8 cellular contexts compared by ENCODE assay signal in the genomic region with DNA sequence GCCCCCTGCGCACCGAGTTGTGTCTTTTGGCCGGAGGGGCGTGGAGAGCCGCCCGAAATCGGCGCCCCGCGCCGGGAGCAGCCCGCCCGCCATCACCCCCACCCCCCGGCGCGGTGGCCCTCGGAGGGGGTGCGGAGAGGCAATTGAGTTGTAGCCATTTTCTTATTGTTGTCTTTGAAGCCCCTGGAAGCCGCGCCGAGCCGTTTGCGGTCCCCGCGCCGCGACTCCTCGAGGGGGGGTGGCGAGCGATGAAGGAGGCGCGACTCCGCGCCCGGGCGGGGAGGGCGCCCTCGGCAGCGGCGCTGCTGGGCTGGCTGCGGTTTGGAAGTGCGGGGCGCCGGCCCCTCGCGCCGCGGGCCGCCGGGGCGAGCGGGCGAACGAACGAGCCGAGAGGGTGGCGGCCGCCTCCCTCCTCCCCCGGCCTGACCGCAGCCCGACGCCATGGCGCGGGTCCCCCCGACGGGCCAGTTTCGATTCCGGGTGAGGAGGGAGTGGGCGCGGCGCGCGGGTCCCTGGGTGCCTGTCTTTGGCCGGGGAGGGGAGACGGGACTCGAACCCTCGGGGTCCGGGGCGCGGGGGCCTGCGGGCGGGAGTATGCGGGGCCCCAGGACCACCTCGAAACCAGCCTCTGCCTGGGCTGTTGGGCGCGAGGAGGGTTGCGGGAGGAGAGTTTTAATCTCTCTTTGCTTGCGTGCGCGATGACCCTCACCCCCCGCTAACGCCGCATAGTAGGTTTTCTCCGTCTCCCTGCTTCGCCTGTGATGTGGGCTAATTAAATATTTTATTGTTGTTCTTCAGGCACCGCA. TPM values are rescaled to one million over a fixed set of nuclear protein-coding genes. Genes with fewer than 3 reads are reported as not detected.
DNase-seq lines count a peak whose midpoint lies in the region; ATAC-seq and TF ChIP-seq lines count a peak whose summit lies in the region.

No MANE protein-coding gene starts in this region.

- H3K4me2 ChIP-seq in BLaER1 = peak overlapping the region; percentile 94

- no peaks in the 10 kb centered on the region for H3K27me3 ChIP-seq in BLaER1
- peaks cover 3% of the 10 kb centered on the region; the same call in 1 of the 2 replicates for H3K27me3 ChIP-seq in HUES64 (ENCODE audit: insufficient read depth, low read length)
- no peaks in the 10 kb centered on the region for H3K27me3 ChIP-seq in endocrine pancreas (ENCODE audit: control insufficient read depth, insufficient read depth, low read length)

- no peak for ATAC-seq in mucosa of descending colon

- intact Hi-C loops in mucosa of descending colon (cut with DNase I, micrococcal nuclease) = no loop called here

- H3K9me3 ChIP-seq in BLaER1 (no peaks in the 10 kb centered on the region), HUES64 (ENCODE audit: insufficient read depth, low read depth, low read length) (no peaks in the 10 kb centered on the region), endocrine pancreas (ENCODE audit: control insufficient read depth, low read length) (no peaks in the 10 kb centered on the region), mucosa of descending colon (no peaks in the 10 kb centered on the region)

- TF ChIP-seq CTCF in mucosa of descending colon (IDR thresholded peaks at IDR 0.05) = no peak

- H3K4me1 ChIP-seq in BLaER1 (peaks cover 46% of the 10 kb centered on the region), HUES64 (ENCODE audit: insufficient read depth, low read length) (peaks cover 19% of the 10 kb centered on the region), endocrine pancreas (ENCODE audit: control insufficient read depth, insufficient read depth, low read length) (peaks cover 3% of the 10 kb centered on the region), mucosa of descending colon (ENCODE audit: low read depth) (no peaks in the 10 kb centered on the region)

- peak; percentile 27 to 37 for DNase-seq in activated CD8-positive, alpha-beta memory T cell treated with anti-CD3 and anti-CD28 coated beads for 4 hours (ENCODE audit: low read depth in 2 of 2)
- peak; percentile 61 to 80 (median 76) for DNase-seq in mucosa of descending colon
- peak; percentile 58 for DNase-seq in stimulated activated naive CD4-positive, alpha-beta T cell treated with Interleukin-2 at 50 U/mL for 16 hours (lab: John Stamatoyannopoulos, UW)
- DNase-seq in HUDEP-2 (lab: John Stamatoyannopoulos, UW; ENCODE audit: unreplicated experiment in 76 of 76) = no peak
- DNase-seq in SHP77 treated with DMSO at 0.1 percent for 48 hours (lab: John Stamatoyannopoulos, UW) = no peak

- H3K9ac ChIP-seq in BLaER1 (peak overlapping the region; percentile 97), HUES64 (ENCODE audit: low read depth, low read length) (peak overlapping the region; percentile 79), endocrine pancreas (ENCODE audit: control insufficient read depth, insufficient read depth, low read length) (peak overlapping the region; percentile 51)

- peaks cover 62% of the 10 kb centered on the region for H4K20me1 ChIP-seq in BLaER1

- WGBS in HUES64 = under 1% methylated on average over 80 of the region's 96 CpGs

- H3K27ac ChIP-seq in BLaER1 = peak overlapping the region; percentile 98
- H3K27ac ChIP-seq in HUES64 (ENCODE audit: low read depth, low read length) = peak overlapping the region; percentile 40; the same call in 1 of the 2 replicates

- H3K36me3 ChIP-seq in BLaER1 (peaks cover 22% of the 10 kb centered on the region; the same call in 1 of the 2 replicates), HUES64 (ENCODE audit: insufficient read depth, low read length) (peaks cover 37% of the 10 kb centered on the region), endocrine pancreas (ENCODE audit: control insufficient read depth, insufficient read depth, low read length) (no peaks in the 10 kb centered on the region), mucosa of descending colon (ENCODE audit: low read depth) (no peaks in the 10 kb centered on the region)

- peak overlapping the region; percentile 99 for H3K4me3 ChIP-seq in BLaER1
- peak overlapping the region; percentile 69 for H3K4me3 ChIP-seq in HUES64 (ENCODE audit: low read length)
- peak overlapping the region; percentile 91 for H3K4me3 ChIP-seq in endocrine pancreas (ENCODE audit: control insufficient read depth, insufficient read depth, low read length)
- H3K4me3 ChIP-seq in mucosa of descending colon = peak overlapping the region; percentile 96

RNA-seq across cellular contexts. Expression of a gene that starts 1.3 kb away (rescaled TPM):
- polyA plus RNA-seq in HUES64 (2013, experiment 1 of 2) = 29.7 TPM
- polyA plus RNA-seq in HUES64 (2013, experiment 2 of 2) = 51.9 TPM
- 10 to 100 TPM; 23.9 to 38.4 (median 29.8) TPM for total RNA-seq in mucosa of descending colon

Comparison
In these comparisons a context has a peak if more than half of its experiments do, and no peak if none do; other contexts are left out.
1. DNase-seq: peak in activated CD8-positive, alpha-beta memory T cell treated with anti-CD3 and anti-CD28 coated beads for 4 hours (2 of 2), mucosa of descending colon (3 of 3) and stimulated activated naive CD4-positive, alpha-beta T cell treated with Interleukin-2 at 50 U/mL for 16 hours (single experiment); none in HUDEP-2 (0 of 76) and SHP77 treated with DMSO at 0.1 percent for 48 hours (single experiment).
2. Peak in every context shown above with its lines, with median percentiles within 50 percentile points of each other: H3K4me3 ChIP-seq and H3K9ac ChIP-seq.